22 cellular contexts compared by ENCODE assay signal in genomic region chr11:43631732-43632131, GRCh38. TPM values are rescaled to one million over a fixed set of nuclear protein-coding genes. Genes with fewer than 3 reads are reported as not detected.
DNase-seq lines count a peak whose midpoint lies in the region; ATAC-seq, FAIRE-seq and TF ChIP-seq lines count a peak whose summit lies in the region.
"Had no signal": no experiment of that assay in that cellular context is flagged by ENCODE, and none has a peak within 500 bp of the region (broad histone marks: within the 10 kb centered on the region; RNA-seq: fewer than 3 reads in every experiment).

No MANE protein-coding gene starts in this region.

- no peak overlapping the region for H2BK12ac ChIP-seq in H9 (ENCODE audit: insufficient read length, low read depth, low read length)

- H3K4me3 Mint-ChIP-seq in H9, result peak overlapping the region in 1 of 2 experiments; percentile 68; a peak in 3 of 5 replicates
- H3K4me3 Mint-ChIP-seq: CD8-positive, alpha-beta memory T cell had no signal

- H3K18ac ChIP-seq in H9 (ENCODE audit: insufficient read length, low read depth, low read length), result no peak overlapping the region

- H4K5ac ChIP-seq in H9 (ENCODE audit: insufficient read length, low read depth, low read length), result no peak overlapping the region

- intact Hi-C loops in ovary (cut with DNase I), result no loop called here

- TF ChIP-seq CTCF in H9 (conservative IDR thresholded peaks at IDR 0.05) (no peak), bronchial epithelial cell (IDR thresholded peaks at IDR 0.05; ENCODE audit: insufficient read depth, low read length, severe bottlenecking) (no peak), ovary (IDR thresholded peaks at IDR 0.05) (no peak)

- no peak overlapping the region for H3K56ac ChIP-seq in H9 (ENCODE audit: insufficient read length, low read depth, low read length)

- TF ChIP-seq POLR2A in ovary (IDR thresholded peaks at IDR 0.05), result no peak

- H3K4me3 ChIP-seq in bronchial epithelial cell (ENCODE audit: low read depth, low read length), result no peak overlapping the region
- H3K4me3 ChIP-seq in iPS-15b (ENCODE audit: low read depth, low read length), result peak overlapping the region; percentile 50
- no peak overlapping the region for H3K4me3 ChIP-seq in ovary

- TF ChIP-seq EP300 in ovary (IDR thresholded peaks at IDR 0.05), result no peak

- H3K23me2 ChIP-seq in H9 (ENCODE audit: insufficient read length, low read depth, low read length, poor library complexity, severe bottlenecking), result no peaks in the 10 kb centered on the region

- peak overlapping the region; percentile 86 for H2AFZ ChIP-seq in H9 (ENCODE audit: low read length)

- WGBS in H9 (ENCODE audit: extremely low coverage, insufficient read length, low lambda C conversion rate), result no CpG with 5 or more reads among the region's 14 CpGs
- 22 to 30% (median 26%) methylated on average over 14 of the region's 14 CpGs for WGBS in ovary, 3 donors

- no peaks in the 10 kb centered on the region for H3K36me3 Mint-ChIP-seq in H9 (ENCODE audit: insufficient read depth in 1 of 3, low read depth in 3 of 3)
- H3K36me3 Mint-ChIP-seq: CD8-positive, alpha-beta memory T cell had no signal

- H4K20me1 ChIP-seq in H9 (ENCODE audit: control insufficient read depth, insufficient read depth, insufficient read length), result no peaks in the 10 kb centered on the region

- no peak overlapping the region for H3T11ph ChIP-seq in H9 (ENCODE audit: low read length)

- H2AK5ac ChIP-seq in H9 (ENCODE audit: insufficient read length, low read length), result no peak overlapping the region

- no peak overlapping the region for H2BK15ac ChIP-seq in H9 (ENCODE audit: low read depth, low read length)

- H3K79me1 ChIP-seq in H9 (ENCODE audit: insufficient read depth, low read depth, low read length, poor library complexity, severe bottlenecking), result no peaks in the 10 kb centered on the region

- H3K4me1 ChIP-seq in H9 (ENCODE audit: insufficient read depth, low read length), result no peaks in the 10 kb centered on the region
- no peaks in the 10 kb centered on the region for H3K4me1 ChIP-seq in iPS-15b (ENCODE audit: control insufficient read depth, insufficient read depth, low read length)
- H3K4me1 ChIP-seq in ovary (ENCODE audit: insufficient read depth), result no peaks in the 10 kb centered on the region

- H3K79me2 ChIP-seq in H9 (ENCODE audit: insufficient read depth, low read length), result no peaks in the 10 kb centered on the region

- no peak overlapping the region for H2BK5ac ChIP-seq in H9 (ENCODE audit: insufficient read length, low read length)

- H3K4me1 Mint-ChIP-seq in H9, result peaks cover 0 to 11% of the 10 kb centered on the region in 2 experiments; a peak in 3 of 4 replicates
- H3K4me1 Mint-ChIP-seq: CD8-positive, alpha-beta memory T cell had no signal

- H2BK20ac ChIP-seq in H9 (ENCODE audit: low read depth, low read length, poor library complexity, severe bottlenecking), result no peak overlapping the region

- H3K9ac ChIP-seq in H9 (ENCODE audit: extremely low read depth, insufficient read length, low read length), result no peak overlapping the region
- no peak overlapping the region for H3K9ac ChIP-seq in iPS-15b (ENCODE audit: low read depth, low read length)

- H3K27me3 ChIP-seq in H9 (ENCODE audit: insufficient read depth, low read length) (no peaks in the 10 kb centered on the region; the same call in 1 of the 2 replicates), bronchial epithelial cell (ENCODE audit: control insufficient read depth, insufficient read depth, low read length) (no peaks in the 10 kb centered on the region), iPS-15b (ENCODE audit: control insufficient read depth, insufficient read depth, low read length) (peaks cover 25% of the 10 kb centered on the region), ovary (no peaks in the 10 kb centered on the region)

- H3K9me3 ChIP-seq in H9 (ENCODE audit: control insufficient read depth, low read depth, low read length) (no peaks in the 10 kb centered on the region), iPS-15b (ENCODE audit: control insufficient read depth, insufficient read depth, low read length) (no peaks in the 10 kb centered on the region), ovary (no peaks in the 10 kb centered on the region)

- no peak overlapping the region for H3K4ac ChIP-seq in H9 (ENCODE audit: low read depth, low read length)

- no peak for ATAC-seq in HG03442 (IDR thresholded peaks at IDR 0.05; ENCODE audit: unreplicated experiment)
- ATAC-seq: HCT116, HepG2, PC-3 had no signal

- H3K36me3 ChIP-seq in bronchial epithelial cell (ENCODE audit: control insufficient read depth, insufficient read depth, low read length) (no peaks in the 10 kb centered on the region), iPS-15b (ENCODE audit: control insufficient read depth, insufficient read depth, low read length) (no peaks in the 10 kb centered on the region), ovary (no peaks in the 10 kb centered on the region)

- peak; percentile 43 for FAIRE-seq in bronchial epithelial cell (lab: Jason Lieb, UNC)
- FAIRE-seq: HepG2 had no signal

- no peak overlapping the region for H3K23ac ChIP-seq in H9 (ENCODE audit: insufficient read length, low read depth, low read length)

- no peaks in the 10 kb centered on the region for H3K9me3 Mint-ChIP-seq in H9
- H3K9me3 Mint-ChIP-seq: CD8-positive, alpha-beta memory T cell had no signal

- H3K27ac ChIP-seq in H9 (ENCODE audit: insufficient read length, low read depth, low read length) (no peak overlapping the region), ovary (no peak overlapping the region)
- H3K27ac ChIP-seq: RWPE1 had no signal

- H3K4me2 ChIP-seq in H9 (ENCODE audit: insufficient read depth, insufficient read length, low read length), result peak overlapping the region; percentile 47

- no peak overlapping the region for H2BK120ac ChIP-seq in H9 (ENCODE audit: low read depth, low read length, poor library complexity, severe bottlenecking)

- no peak overlapping the region for H3K14ac ChIP-seq in H9 (ENCODE audit: insufficient read depth, low read length)

- no peak overlapping the region for H4K91ac ChIP-seq in H9 (ENCODE audit: insufficient read length, low read depth, low read length)

- H3K27me3 Mint-ChIP-seq in H9 (ENCODE audit: low read depth), result peaks cover 28% of the 10 kb centered on the region

- DNase-seq in H9, result peak; percentile 34
- DNase-seq in bronchial epithelial cell (ENCODE audit: low read depth), result no peak
- DNase-seq in ovary, result no peak
- no peak for DNase-seq in activated CD8-positive, alpha-beta memory T cell treated with anti-CD3 and anti-CD28 coated beads, Interleukin-2, amount 50 U/mL, for 48 hours
- no peak for DNase-seq in RPMI8226
- DNase-seq: ACHN; C1 segment of cervical spinal cord; CD8-positive, alpha-beta memory T cell; KG1; MV-4-11; NCI-H187; NCI-H2107; NCI-H2227 treated with DMSO at 0.1 percent for 48 hours; NCI-H524; NCI-H82; SIG-M5 had no signal

- H4K8ac ChIP-seq in H9 (replicated peaks; ENCODE audit: insufficient read length, low read depth, low read length), result no peak overlapping the region

- H3K27ac Mint-ChIP-seq in H9, result no peak overlapping the region
- H3K27ac Mint-ChIP-seq: CD8-positive, alpha-beta memory T cell had no signal

RNA-seq across cellular contexts. Expression of gene HSD17B12, which starts 48.8 kb away (rescaled TPM):
- total RNA-seq in H9 (2021) (107 and 111 TPM in 2 replicates), bronchial epithelial cell (97.3 and 103 TPM in 2 replicates), ovary (10 to 100 TPM; 27.7 to 88.8 (median 57.3) TPM)
- polyA plus RNA-seq in ovary, result 10 to 100 TPM; 41.5 to 95.7 TPM
